ENCODE assay signal across 9 cellular contexts in genomic region chr4:31370866-31371465, GRCh38.
DNase-seq lines count a peak whose midpoint lies in the region; ATAC-seq, FAIRE-seq and TF ChIP-seq lines count a peak whose summit lies in the region.
"Had no signal": no experiment of that assay in that cellular context is flagged by ENCODE, and none has a peak within 500 bp of the region (broad histone marks: within the 10 kb centered on the region; RNA-seq: fewer than 3 reads in every experiment).

No MANE protein-coding gene starts in this region.

- peak; percentile 29 for FAIRE-seq in pancreas (lab: Jason Lieb, UNC)

- H3K4me3 Mint-ChIP-seq in GM23338 = no peak overlapping the region
- no peak overlapping the region for H3K4me3 Mint-ChIP-seq in activated T-helper 1 cell treated with anti-CD3 and anti-CD28 coated beads, Interleukin-12 subunit alpha, Interleukin-12 subunit beta, Interleukin-2, Interleukin-4 antibody, amounts not matched to agents 30 ng/mL and 10 ng/mL and 1 ng/mL, durations not matched to agents 14 hours and 24 hours and 36 hours
- H3K4me3 Mint-ChIP-seq: CD4-positive, CD25-positive, alpha-beta regulatory T cell had no signal

- H4K20me1 ChIP-seq in GM23338 (replicated peaks; ENCODE audit: insufficient read depth) = no peaks in the 10 kb centered on the region

- H3K27ac ChIP-seq in GM23338 (ENCODE audit: low read depth) = no peak overlapping the region
- H3K27ac ChIP-seq in RWPE2 (ENCODE audit: poor library complexity, severe bottlenecking) = no peak overlapping the region
- H3K27ac ChIP-seq in pancreas = no peak overlapping the region

- no peaks in the 10 kb centered on the region for H3K4me1 Mint-ChIP-seq in GM23338
- no peaks in the 10 kb centered on the region for H3K4me1 Mint-ChIP-seq in activated T-helper 1 cell treated with anti-CD3 and anti-CD28 coated beads, Interleukin-12 subunit alpha, Interleukin-12 subunit beta, Interleukin-2, Interleukin-4 antibody, amounts not matched to agents 30 ng/mL and 10 ng/mL and 1 ng/mL, durations not matched to agents 14 hours and 24 hours and 36 hours (ENCODE audit: low read depth)
- H3K4me1 Mint-ChIP-seq: CD4-positive, CD25-positive, alpha-beta regulatory T cell had no signal

- intact Hi-C loops in pancreas (cut with DNase I) = no loop called here
- intact Hi-C loops in activated T-helper 1 cell treated with anti-CD3 and anti-CD28 coated beads, Interleukin-12 subunit alpha, Interleukin-12 subunit beta, Interleukin-2, Interleukin-4 antibody, amounts not matched to agents 30 ng/mL and 10 ng/mL and 1 ng/mL, durations not matched to agents 14 hours and 24 hours and 36 hours (cut with micrococcal nuclease) = no loop called here

- no peaks in the 10 kb centered on the region for H3K9me3 ChIP-seq in RWPE2 (ENCODE audit: severe bottlenecking)
- H3K9me3 ChIP-seq in pancreas = no peaks in the 10 kb centered on the region

- TF ChIP-seq CTCF in GM23338 (conservative IDR thresholded peaks at IDR 0.05; ENCODE audit: low read depth in 2 of 2) (peak; percentile 68 to 81), RWPE2 (IDR thresholded peaks at IDR 0.05; ENCODE audit: poor library complexity, severe bottlenecking) (peak; percentile 86), pancreas (IDR thresholded peaks at IDR 0.05) (peak; percentile 40 to 69 (median 63))

- H3K4me2 ChIP-seq in GM23338 = no peak overlapping the region

- H3K27me3 ChIP-seq in GM23338 (ENCODE audit: insufficient read depth) (no peaks in the 10 kb centered on the region), RWPE2 (ENCODE audit: insufficient read depth, poor library complexity, severe bottlenecking) (no peaks in the 10 kb centered on the region), pancreas (no peaks in the 10 kb centered on the region)

- H3K36me3 Mint-ChIP-seq in GM23338 (ENCODE audit: low read depth) = no peaks in the 10 kb centered on the region; the same call in 2 of the 3 replicates
- no peaks in the 10 kb centered on the region for H3K36me3 Mint-ChIP-seq in activated T-helper 1 cell treated with anti-CD3 and anti-CD28 coated beads, Interleukin-12 subunit alpha, Interleukin-12 subunit beta, Interleukin-2, Interleukin-4 antibody, amounts not matched to agents 30 ng/mL and 10 ng/mL and 1 ng/mL, durations not matched to agents 14 hours and 24 hours and 36 hours (ENCODE audit: low read depth)
- H3K36me3 Mint-ChIP-seq: CD4-positive, CD25-positive, alpha-beta regulatory T cell had no signal

- H3K27ac Mint-ChIP-seq in GM23338 = no peak overlapping the region
- H3K27ac Mint-ChIP-seq in activated T-helper 1 cell treated with anti-CD3 and anti-CD28 coated beads, Interleukin-12 subunit alpha, Interleukin-12 subunit beta, Interleukin-2, Interleukin-4 antibody, amounts not matched to agents 30 ng/mL and 10 ng/mL and 1 ng/mL, durations not matched to agents 14 hours and 24 hours and 36 hours = no peak overlapping the region
- H3K27ac Mint-ChIP-seq: CD4-positive, CD25-positive, alpha-beta regulatory T cell had no signal

- 53 to 59% methylated on average over 3 of the region's 3 CpGs for WGBS in pancreas, 2 donors

- H3F3A ChIP-seq in GM23338 (replicated peaks; ENCODE audit: low read depth) = no peaks in the 10 kb centered on the region

- H3K36me3 ChIP-seq in GM23338 (ENCODE audit: insufficient read depth) (0 out of 2 replicates have a peak, but pooled peaks cover 4% of the 10 kb centered on the region), RWPE2 (ENCODE audit: low read depth) (no peaks in the 10 kb centered on the region), pancreas (no peaks in the 10 kb centered on the region)

- H3K4me3 ChIP-seq in GM23338 = no peak overlapping the region
- no peak overlapping the region for H3K4me3 ChIP-seq in RWPE2 (ENCODE audit: severe bottlenecking)
- no peak overlapping the region for H3K4me3 ChIP-seq in pancreas

- no peaks in the 10 kb centered on the region for H3K4me1 ChIP-seq in GM23338 (ENCODE audit: insufficient read depth)
- no peaks in the 10 kb centered on the region for H3K4me1 ChIP-seq in RWPE2 (ENCODE audit: insufficient read depth, poor library complexity, severe bottlenecking)
- no peaks in the 10 kb centered on the region for H3K4me1 ChIP-seq in pancreas

- DNase-seq in NCI-H1105 treated with DMSO at 0.1 percent for 48 hours (lab: John Stamatoyannopoulos, UW) (peak; percentile 42), NCI-H1105 (lab: John Stamatoyannopoulos, UW) (no peak), GM23338 (ENCODE audit: low spot score) (peak; percentile 83), KG1 (lab: John Stamatoyannopoulos, UW) (peak; percentile 13), RWPE2 (ENCODE audit: low spot score) (no peak), fibroblast of gingiva (ENCODE audit: low read depth) (peak; percentile 17), pancreas (no peak)
- DNase-seq in activated T-helper 1 cell treated with anti-CD3 and anti-CD28 coated beads, Interleukin-12 subunit alpha, Interleukin-12 subunit beta, Interleukin-2, Interleukin-4 antibody, amounts not matched to agents 30 ng/mL and 10 ng/mL and 1 ng/mL, durations not matched to agents 14 hours and 24 hours and 36 hours (ENCODE audit: low spot score) = no peak

- no peaks in the 10 kb centered on the region for H3K79me2 ChIP-seq in GM23338 (replicated peaks; ENCODE audit: insufficient read depth)

- H3K27me3 Mint-ChIP-seq in GM23338 (ENCODE audit: insufficient read depth, low read depth, poor library complexity) = peaks cover 1% of the 10 kb centered on the region
- no peaks in the 10 kb centered on the region for H3K27me3 Mint-ChIP-seq in activated T-helper 1 cell treated with anti-CD3 and anti-CD28 coated beads, Interleukin-12 subunit alpha, Interleukin-12 subunit beta, Interleukin-2, Interleukin-4 antibody, amounts not matched to agents 30 ng/mL and 10 ng/mL and 1 ng/mL, durations not matched to agents 14 hours and 24 hours and 36 hours (ENCODE audit: insufficient read depth)
- H3K27me3 Mint-ChIP-seq: CD4-positive, CD25-positive, alpha-beta regulatory T cell had no signal

- H2AFZ ChIP-seq in GM23338 = no peak overlapping the region

- ATAC-seq in GM23338 = peak; percentile 78
- ATAC-seq in RWPE2 (ENCODE audit: low read depth) = peak; percentile 42; the same call in 1 of the 3 replicates
- peak in 3 of 4 donors; percentile 70 to 79 (median 72) for ATAC-seq in pancreas

- no peaks in the 10 kb centered on the region; the same call in 2 of the 3 replicates for H3K9me3 Mint-ChIP-seq in GM23338
- H3K9me3 Mint-ChIP-seq in activated T-helper 1 cell treated with anti-CD3 and anti-CD28 coated beads, Interleukin-12 subunit alpha, Interleukin-12 subunit beta, Interleukin-2, Interleukin-4 antibody, amounts not matched to agents 30 ng/mL and 10 ng/mL and 1 ng/mL, durations not matched to agents 14 hours and 24 hours and 36 hours = peaks cover 1% of the 10 kb centered on the region

- no peaks in the 10 kb centered on the region for H3K9me2 ChIP-seq in GM23338 (ENCODE audit: insufficient read depth)

TF ChIP-seq in GM23338, 12 proteins besides CTCF, POLR2A, EP300 and RAD21 (continues in another document):
- TF ChIP-seq NANOG (IDR thresholded peaks at IDR 0.05; ENCODE audit: borderline replicate concordance) (no peak), STAT1 (IDR thresholded peaks at IDR 0.05; ENCODE audit: unreplicated experiment) (no peak)

Comparison
In these comparisons a context has a peak if more than half of its experiments do, and no peak if none do; other contexts are left out.
1. DNase-seq: peak in NCI-H1105 treated with DMSO at 0.1 percent for 48 hours (single experiment), GM23338 (single experiment), KG1 (single experiment) and fibroblast of gingiva (single experiment); none in NCI-H1105 (single experiment), RWPE2 (single experiment), pancreas (0 of 6) and activated T-helper 1 cell treated with anti-CD3 and anti-CD28 coated beads, Interleukin-12 subunit alpha, Interleukin-12 subunit beta, Interleukin-2, Interleukin-4 antibody, amounts not matched to agents 30 ng/mL and 10 ng/mL and 1 ng/mL, durations not matched to agents 14 hours and 24 hours and 36 hours (single experiment).
2. Peak in every context shown above with its lines, with median percentiles within 50 percentile points of each other: ATAC-seq and CTCF ChIP-seq.